In the genomic region with DNA sequence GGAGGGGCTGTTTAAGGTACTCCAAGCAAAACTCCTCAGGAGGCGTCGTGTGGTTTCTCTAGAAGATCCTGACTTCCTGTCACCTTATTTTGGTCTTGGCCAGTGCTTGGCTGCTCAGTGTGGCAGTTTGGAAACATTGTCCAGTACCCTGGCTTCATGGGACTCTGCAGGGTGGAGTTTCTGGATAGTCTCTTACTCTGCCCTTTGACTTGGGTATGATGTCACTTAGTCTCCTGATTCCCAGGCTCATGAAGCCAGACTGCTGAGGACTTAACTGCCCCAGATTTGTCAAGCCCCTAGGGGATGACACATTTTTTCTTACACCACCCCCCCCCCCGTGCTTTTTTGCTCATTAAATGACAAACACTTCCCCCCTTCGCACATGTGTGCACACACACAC, we compare ENCODE assay signal across 12 cellular contexts.
DNase-seq lines count a peak whose midpoint lies in the region; ATAC-seq and TF ChIP-seq lines count a peak whose summit lies in the region.
"Had no signal": no experiment of that assay in that cellular context is flagged by ENCODE, and none has a peak within 500 bp of the region (broad histone marks: within the 10 kb centered on the region; RNA-seq: fewer than 3 reads in every experiment).

No MANE protein-coding gene starts in this region.

- H2BK5ac ChIP-seq in H9 (ENCODE audit: insufficient read length, low read length), result no peak overlapping the region

- ATAC-seq in GM21825 (IDR thresholded peaks at IDR 0.05; ENCODE audit: unreplicated experiment), result no peak
- ATAC-seq: stimulated activated memory B cell treated with anti-CD40 and anti-IgM and Interleukin-4, amounts not matched to agents 10 μg/mL and 1 μg/mL and 100 μg/mL, for 72 hours; T-cell had no signal

- no peak overlapping the region for H3K56ac ChIP-seq in H9 (ENCODE audit: insufficient read length, low read depth, low read length)

- no peak overlapping the region for H3K14ac ChIP-seq in H9 (ENCODE audit: insufficient read depth, low read length)

- no peak overlapping the region for H3K4ac ChIP-seq in H9 (ENCODE audit: low read depth, low read length)

- no peak overlapping the region for H4K8ac ChIP-seq in H9 (replicated peaks; ENCODE audit: insufficient read length, low read depth, low read length)

- TF ChIP-seq CTCF in H9 (conservative IDR thresholded peaks at IDR 0.05) (no peak), hepatocyte (IDR thresholded peaks at IDR 0.05; ENCODE audit: poor library complexity) (no peak), smooth muscle cell (IDR thresholded peaks at IDR 0.05; ENCODE audit: borderline replicate concordance, insufficient read depth, poor library complexity, severe bottlenecking) (no peak)

- WGBS in H9 (ENCODE audit: extremely low coverage, insufficient read length, low lambda C conversion rate), result no CpG with 5 or more reads among the region's 4 CpGs
- 43% methylated on average over 4 of the region's 4 CpGs for WGBS in hepatocyte (ENCODE audit: low lambda C conversion rate, missing lambda C conversion rate)
- WGBS in smooth muscle cell (ENCODE audit: low lambda C conversion rate), result 16% methylated on average over 4 of the region's 4 CpGs

- no peaks in the 10 kb centered on the region for H3K79me1 ChIP-seq in H9 (ENCODE audit: insufficient read depth, low read depth, low read length, poor library complexity, severe bottlenecking)

- H3K9me2 ChIP-seq in hepatocyte (replicated peaks; ENCODE audit: insufficient read depth), result no peaks in the 10 kb centered on the region

- H2AFZ ChIP-seq in H9 (ENCODE audit: low read length) (no peak overlapping the region), hepatocyte (no peak overlapping the region), smooth muscle cell (ENCODE audit: low read depth) (peak overlapping the region; percentile 14)

- H3K4me3 ChIP-seq in hepatocyte (no peak overlapping the region), smooth muscle cell (no peak overlapping the region)
- H3K4me3 ChIP-seq: esophagus muscularis mucosa had no signal

- no peak overlapping the region for H4K5ac ChIP-seq in H9 (ENCODE audit: insufficient read length, low read depth, low read length)

- no peak overlapping the region for H3K9ac ChIP-seq in H9 (ENCODE audit: extremely low read depth, insufficient read length, low read length)
- peak overlapping the region; percentile 37 for H3K9ac ChIP-seq in smooth muscle cell (ENCODE audit: low read depth)

- peak overlapping the region in 2 of 3 experiments; percentile 50 to 70; a peak in 3 of 7 replicates for H3K27ac Mint-ChIP-seq in H9
- H3K27ac Mint-ChIP-seq: activated CD4-positive, alpha-beta T cell treated with anti-CD3 and anti-CD28 coated beads, Interleukin-2, amount 10 ng/mL, durations not matched to agents 7 days and 5 days; activated naive CD4-positive, alpha-beta T cell treated with anti-CD3 and anti-CD28 coated beads for 36 hours; stimulated activated memory B cell treated with anti-CD40 and anti-IgM and Interleukin-4, amounts not matched to agents 10 μg/mL and 1 μg/mL and 100 μg/mL, for 72 hours; T-cell had no signal

- H3K4me3 Mint-ChIP-seq in H9, result no peak overlapping the region
- H3K4me3 Mint-ChIP-seq: activated CD4-positive, alpha-beta T cell treated with anti-CD3 and anti-CD28 coated beads, Interleukin-2, amount 10 ng/mL, durations not matched to agents 7 days and 5 days; activated naive CD4-positive, alpha-beta T cell treated with anti-CD3 and anti-CD28 coated beads for 36 hours; stimulated activated memory B cell treated with anti-CD40 and anti-IgM and Interleukin-4, amounts not matched to agents 10 μg/mL and 1 μg/mL and 100 μg/mL, for 72 hours; T-cell had no signal

- no peak overlapping the region for H2BK15ac ChIP-seq in H9 (ENCODE audit: low read depth, low read length)

- H4K91ac ChIP-seq in H9 (ENCODE audit: insufficient read length, low read depth, low read length), result no peak overlapping the region

- no peak overlapping the region for H2BK20ac ChIP-seq in H9 (ENCODE audit: low read depth, low read length, poor library complexity, severe bottlenecking)

- no peak overlapping the region for H3K4me2 ChIP-seq in H9 (ENCODE audit: insufficient read depth, insufficient read length, low read length)
- no peak overlapping the region for H3K4me2 ChIP-seq in hepatocyte
- H3K4me2 ChIP-seq in smooth muscle cell, result peak overlapping the region; percentile 13

- H3K27ac ChIP-seq in H9 (ENCODE audit: insufficient read length, low read depth, low read length) (no peak overlapping the region), hepatocyte (peak overlapping the region; percentile 51), smooth muscle cell (ENCODE audit: low read depth) (peak overlapping the region; percentile 58)
- H3K27ac ChIP-seq: esophagus muscularis mucosa had no signal

- H3F3A ChIP-seq in smooth muscle cell (ENCODE audit: low read depth), result no peaks in the 10 kb centered on the region

- H3K9me3 Mint-ChIP-seq in H9, result no peaks in the 10 kb centered on the region
- H3K9me3 Mint-ChIP-seq: activated CD4-positive, alpha-beta T cell treated with anti-CD3 and anti-CD28 coated beads, Interleukin-2, amount 10 ng/mL, durations not matched to agents 7 days and 5 days; stimulated activated memory B cell treated with anti-CD40 and anti-IgM and Interleukin-4, amounts not matched to agents 10 μg/mL and 1 μg/mL and 100 μg/mL, for 72 hours had no signal

- no peak overlapping the region for H3K18ac ChIP-seq in H9 (ENCODE audit: insufficient read length, low read depth, low read length)

- peaks cover 0 to 5% of the 10 kb centered on the region in 2 experiments; a peak in 2 of 4 replicates for H3K4me1 Mint-ChIP-seq in H9
- H3K4me1 Mint-ChIP-seq: activated CD4-positive, alpha-beta T cell treated with anti-CD3 and anti-CD28 coated beads, Interleukin-2, amount 10 ng/mL, durations not matched to agents 7 days and 5 days; stimulated activated memory B cell treated with anti-CD40 and anti-IgM and Interleukin-4, amounts not matched to agents 10 μg/mL and 1 μg/mL and 100 μg/mL, for 72 hours had no signal

- H3K79me2 ChIP-seq in H9 (ENCODE audit: insufficient read depth, low read length) (no peaks in the 10 kb centered on the region), hepatocyte (no peaks in the 10 kb centered on the region), smooth muscle cell (ENCODE audit: low read depth) (no peaks in the 10 kb centered on the region)

- no peaks in the 10 kb centered on the region; the same call in 1 of the 2 replicates for H3K27me3 Mint-ChIP-seq in H9 (ENCODE audit: low read depth)
- H3K27me3 Mint-ChIP-seq: activated CD4-positive, alpha-beta T cell treated with anti-CD3 and anti-CD28 coated beads, Interleukin-2, amount 10 ng/mL, durations not matched to agents 7 days and 5 days; stimulated activated memory B cell treated with anti-CD40 and anti-IgM and Interleukin-4, amounts not matched to agents 10 μg/mL and 1 μg/mL and 100 μg/mL, for 72 hours; T-cell had no signal

- H3K36me3 ChIP-seq in hepatocyte (replicated peaks; ENCODE audit: insufficient read depth, low read depth), result no peaks in the 10 kb centered on the region
- H3K36me3 ChIP-seq in smooth muscle cell (ENCODE audit: low read depth), result no peaks in the 10 kb centered on the region

- DNase-seq in H9, result no peak
- peak; percentile 8 for DNase-seq in amniotic epithelial cell (ENCODE audit: low read depth)
- DNase-seq in hepatocyte (ENCODE audit: low spot score), result peak; percentile 40
- DNase-seq in smooth muscle cell (lab: John Stamatoyannopoulos, UW; ENCODE audit: unreplicated experiment), result peak; percentile 29
- DNase-seq in SW 1271 (lab: John Stamatoyannopoulos, UW), result no peak
- DNase-seq in dermis blood vessel endothelial cell, result no peak
- DNase-seq: activated CD4-positive, alpha-beta T cell treated with anti-CD3 and anti-CD28 coated beads, Interleukin-2, amount 10 ng/mL, durations not matched to agents 7 days and 5 days; activated naive CD4-positive, alpha-beta T cell treated with anti-CD3 and anti-CD28 coated beads for 36 hours had no signal

- H3K9me3 ChIP-seq in H9 (ENCODE audit: control insufficient read depth, low read depth, low read length), result no peaks in the 10 kb centered on the region
- no peaks in the 10 kb centered on the region for H3K9me3 ChIP-seq in hepatocyte (ENCODE audit: low read depth)
- no peaks in the 10 kb centered on the region for H3K9me3 ChIP-seq in smooth muscle cell (replicated peaks; ENCODE audit: low read depth)
- H3K9me3 ChIP-seq: esophagus muscularis mucosa had no signal

- no peak overlapping the region for H3T11ph ChIP-seq in H9 (ENCODE audit: low read length)

- H4K20me1 ChIP-seq in H9 (ENCODE audit: control insufficient read depth, insufficient read depth, insufficient read length) (no peaks in the 10 kb centered on the region), hepatocyte (ENCODE audit: insufficient read depth, poor library complexity, severe bottlenecking) (no peaks in the 10 kb centered on the region), smooth muscle cell (ENCODE audit: low read depth) (no peaks in the 10 kb centered on the region)

- H3K23me2 ChIP-seq in H9 (ENCODE audit: insufficient read length, low read depth, low read length, poor library complexity, severe bottlenecking), result no peaks in the 10 kb centered on the region

- H3K27me3 ChIP-seq in H9 (ENCODE audit: insufficient read depth, low read length) (no peaks in the 10 kb centered on the region), hepatocyte (no peaks in the 10 kb centered on the region), smooth muscle cell (ENCODE audit: low read depth) (no peaks in the 10 kb centered on the region)
- H3K27me3 ChIP-seq: esophagus muscularis mucosa had no signal

- H2BK120ac ChIP-seq in H9 (ENCODE audit: low read depth, low read length, poor library complexity, severe bottlenecking), result no peak overlapping the region

- no peak overlapping the region for H2BK12ac ChIP-seq in H9 (ENCODE audit: insufficient read length, low read depth, low read length)

- no peak overlapping the region for H3K23ac ChIP-seq in H9 (ENCODE audit: insufficient read length, low read depth, low read length)

- H3K4me1 ChIP-seq in H9 (ENCODE audit: insufficient read depth, low read length) (no peaks in the 10 kb centered on the region), hepatocyte (ENCODE audit: insufficient read depth) (peaks cover 9% of the 10 kb centered on the region), smooth muscle cell (ENCODE audit: low read depth) (peaks cover 3% of the 10 kb centered on the region)

- peaks cover 0 to 1% (median 0%) of the 10 kb centered on the region in 3 experiments; a peak in 1 of 7 replicates for H3K36me3 Mint-ChIP-seq in H9 (ENCODE audit: insufficient read depth in 1 of 3, low read depth in 3 of 3)

- H2AK5ac ChIP-seq in H9 (ENCODE audit: insufficient read length, low read length), result no peak overlapping the region

Comparison
In these comparisons a context has a peak if more than half of its experiments do, and no peak if none do; other contexts are left out.
1. DNase-seq: peak in amniotic epithelial cell (single experiment), hepatocyte (single experiment) and smooth muscle cell (single experiment); none in H9 (single experiment), SW 1271 (0 of 2) and dermis blood vessel endothelial cell (single experiment).